In genomic region chr9:37499297-37499696, GRCh38 we compare ENCODE assay signal across 3 cellular contexts.
TF ChIP-seq lines count a peak whose summit lies in the region.

No MANE protein-coding gene starts in this region.

TF ChIP-seq in HepG2, 621 proteins besides CTCF, POLR2A, EP300 and RAD21:
- TF ChIP-seq ELF3 (CRISPR knock-in tag; IDR thresholded peaks at IDR 0.05), result no peak
- TF ChIP-seq MEIS2 (CRISPR knock-in tag; IDR thresholded peaks at IDR 0.05), result no peak
- TF ChIP-seq MAFK (conservative IDR thresholded peaks at IDR 0.05 in 1 of 2, IDR thresholded peaks at IDR 0.05 in 1 of 2; ENCODE audit: low read length in 2 of 2), result peak; percentile 80 to 82
- peak; percentile 80 for TF ChIP-seq NFE2L2 (IDR thresholded peaks at IDR 0.05; ENCODE audit: low read length)
- TF ChIP-seq RFX3 (CRISPR knock-in tag; IDR thresholded peaks at IDR 0.05), result no peak
- TF ChIP-seq ZNF639 (CRISPR knock-in tag; conservative IDR thresholded peaks at IDR 0.05), result no peak
- TF ChIP-seq MAFF (IDR thresholded peaks at IDR 0.05; ENCODE audit: low read depth, low read length), result peak; percentile 76

TF ChIP-seq in IMR-90, 13 proteins besides CTCF, POLR2A, EP300 and RAD21:
- TF ChIP-seq FOS (IDR thresholded peaks at IDR 0.05; ENCODE audit: low read depth, low read length), result no peak
- TF ChIP-seq NFE2L2 (IDR thresholded peaks at IDR 0.05; ENCODE audit: low read depth, low read length), result peak; percentile 88
- TF ChIP-seq MXI1 (IDR thresholded peaks at IDR 0.05; ENCODE audit: borderline replicate concordance, low read depth, low read length), result no peak
- TF ChIP-seq MAFK (IDR thresholded peaks at IDR 0.05; ENCODE audit: low read depth, low read length), result peak; percentile 74
- TF ChIP-seq, protein P1, sequence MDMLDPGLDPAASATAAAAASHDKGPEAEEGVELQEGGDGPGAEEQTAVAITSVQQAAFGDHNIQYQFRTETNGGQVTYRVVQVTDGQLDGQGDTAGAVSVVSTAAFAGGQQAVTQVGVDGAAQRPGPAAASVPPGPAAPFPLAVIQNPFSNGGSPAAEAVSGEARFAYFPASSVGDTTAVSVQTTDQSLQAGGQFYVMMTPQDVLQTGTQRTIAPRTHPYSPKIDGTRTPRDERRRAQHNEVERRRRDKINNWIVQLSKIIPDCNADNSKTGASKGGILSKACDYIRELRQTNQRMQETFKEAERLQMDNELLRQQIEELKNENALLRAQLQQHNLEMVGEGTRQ (IDR thresholded peaks at IDR 0.05; ENCODE audit: low read depth, low read length), result no peak

TF ChIP-seq in K562, 482 proteins besides CTCF, POLR2A, EP300 and RAD21:
- TF ChIP-seq ZSCAN32 (CRISPR knock-in tag; IDR thresholded peaks at IDR 0.05) (no peak), C11orf30 (IDR thresholded peaks at IDR 0.05; ENCODE audit: low read depth) (peak; percentile 83), MAFF (IDR thresholded peaks at IDR 0.05; ENCODE audit: low read length) (peak; percentile 72), NFE2L1 (tag; IDR thresholded peaks at IDR 0.05; ENCODE audit: borderline replicate concordance, low read depth) (peak; percentile 26; the same call in 1 of the 2 replicates), MAFG (tag; conservative IDR thresholded peaks at IDR 0.05) (peak; percentile 90), ZNF316 (IDR thresholded peaks at IDR 0.05) (peak; percentile 93), MAFK (IDR thresholded peaks at IDR 0.05; ENCODE audit: low read length) (peak; percentile 71; the same call in 1 of the 2 replicates)
- TF ChIP-seq, protein P2, sequence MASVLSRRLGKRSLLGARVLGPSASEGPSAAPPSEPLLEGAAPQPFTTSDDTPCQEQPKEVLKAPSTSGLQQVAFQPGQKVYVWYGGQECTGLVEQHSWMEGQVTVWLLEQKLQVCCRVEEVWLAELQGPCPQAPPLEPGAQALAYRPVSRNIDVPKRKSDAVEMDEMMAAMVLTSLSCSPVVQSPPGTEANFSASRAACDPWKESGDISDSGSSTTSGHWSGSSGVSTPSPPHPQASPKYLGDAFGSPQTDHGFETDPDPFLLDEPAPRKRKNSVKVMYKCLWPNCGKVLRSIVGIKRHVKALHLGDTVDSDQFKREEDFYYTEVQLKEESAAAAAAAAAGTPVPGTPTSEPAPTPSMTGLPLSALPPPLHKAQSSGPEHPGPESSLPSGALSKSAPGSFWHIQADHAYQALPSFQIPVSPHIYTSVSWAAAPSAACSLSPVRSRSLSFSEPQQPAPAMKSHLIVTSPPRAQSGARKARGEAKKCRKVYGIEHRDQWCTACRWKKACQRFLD (CRISPR knock-in tag; IDR thresholded peaks at IDR 0.05), result no peak
